In genomic region chr11:414333-414857, GRCh38 we compare ENCODE assay signal across 9 cellular contexts. TPM values are rescaled to one million over a fixed set of nuclear protein-coding genes. Genes with fewer than 3 reads are reported as not detected.
DNase-seq lines count a peak whose midpoint lies in the region; ATAC-seq and TF ChIP-seq lines count a peak whose summit lies in the region.
"Had no signal": no experiment of that assay in that cellular context is flagged by ENCODE, and none has a peak within 500 bp of the region (broad histone marks: within the 10 kb centered on the region; RNA-seq: fewer than 3 reads in every experiment).

No MANE protein-coding gene starts in this region.

- peaks cover 17% of the 10 kb centered on the region for H3K4me1 ChIP-seq in mammary epithelial cell (ENCODE audit: insufficient read depth, low read length)

- H3K9ac ChIP-seq in mammary epithelial cell (ENCODE audit: insufficient read depth, low read length) = no peak overlapping the region

- peak overlapping the region; percentile 86 for H3K4me3 Mint-ChIP-seq in activated naive CD4-positive, alpha-beta T cell treated with anti-CD3 and anti-CD28 coated beads for 36 hours
- H3K4me3 Mint-ChIP-seq in central memory CD8-positive, alpha-beta T cell = peak overlapping the region; percentile 92
- peak overlapping the region; percentile 91 for H3K4me3 Mint-ChIP-seq in memory B cell
- H3K4me3 Mint-ChIP-seq in type B pancreatic cell = peak overlapping the region; percentile 41
- H3K4me3 Mint-ChIP-seq: brain had no signal

- TF ChIP-seq CTCF in type B pancreatic cell (conservative IDR thresholded peaks at IDR 0.05) = no peak
- no peak for TF ChIP-seq CTCF in mammary epithelial cell (conservative IDR thresholded peaks at IDR 0.05 in 1 of 2, IDR thresholded peaks at IDR 0.05 in 1 of 2; ENCODE audit: extremely low read depth in 1 of 2, insufficient read depth in 1 of 2, low read depth in 1 of 2, low read length in 2 of 2)

- H3K79me2 ChIP-seq in mammary epithelial cell (ENCODE audit: insufficient read depth, low read length) = no peaks in the 10 kb centered on the region

- H3K27ac Mint-ChIP-seq in activated naive CD4-positive, alpha-beta T cell treated with anti-CD3 and anti-CD28 coated beads for 36 hours = peak overlapping the region; percentile 89
- peak overlapping the region; percentile 89 for H3K27ac Mint-ChIP-seq in central memory CD8-positive, alpha-beta T cell (ENCODE audit: low read depth)
- peak overlapping the region; percentile 46 for H3K27ac Mint-ChIP-seq in memory B cell
- H3K27ac Mint-ChIP-seq in type B pancreatic cell = no peak overlapping the region
- H3K27ac Mint-ChIP-seq: brain had no signal

- H3K27me3 Mint-ChIP-seq in activated naive CD4-positive, alpha-beta T cell treated with anti-CD3 and anti-CD28 coated beads for 36 hours (ENCODE audit: low read depth) = no peaks in the 10 kb centered on the region
- H3K27me3 Mint-ChIP-seq in central memory CD8-positive, alpha-beta T cell = no peaks in the 10 kb centered on the region
- H3K27me3 Mint-ChIP-seq in memory B cell = no peaks in the 10 kb centered on the region
- peaks cover 31% of the 10 kb centered on the region for H3K27me3 Mint-ChIP-seq in type B pancreatic cell

- H4K20me1 ChIP-seq in mammary epithelial cell (ENCODE audit: insufficient read depth, low read length) = no peaks in the 10 kb centered on the region

- DNase-seq in activated naive CD4-positive, alpha-beta T cell treated with anti-CD3 and anti-CD28 coated beads for 36 hours = no peak
- no peak for DNase-seq in activated naive CD4-positive, alpha-beta T cell treated with Interleukin-2 at 50 U/mL for 16 hours
- no peak for DNase-seq in central memory CD8-positive, alpha-beta T cell (ENCODE audit: low spot score in 2 of 2)
- no peak for DNase-seq in memory B cell (ENCODE audit: low spot score in 2 of 2)
- no peak for DNase-seq in type B pancreatic cell (ENCODE audit: extremely low spot score, unreplicated experiment)
- DNase-seq in AG08395 (ENCODE audit: low spot score) = no peak
- no peak for DNase-seq in mammary epithelial cell

- peak; percentile 26 for ATAC-seq in central memory CD8-positive, alpha-beta T cell (replicated peaks; ENCODE audit: extremely low read depth, poor library complexity, severe bottlenecking)
- ATAC-seq in memory B cell (ENCODE audit: low read depth) = peak; percentile 28
- ATAC-seq in HG03342 (IDR thresholded peaks at IDR 0.05; ENCODE audit: unreplicated experiment) = no peak

- dilution Hi-C loops in mammary epithelial cell (cut with HindIII; ENCODE audit: low sequenced_read_pairs) = no loop called here

- H3K27me3 ChIP-seq in mammary epithelial cell (ENCODE audit: insufficient read depth, low read length) = no peaks in the 10 kb centered on the region

- CTCF ChIA-PET in activated naive CD4-positive, alpha-beta T cell treated with anti-CD3 and anti-CD28 coated beads for 36 hours (lab: Charles Lee) = interaction anchor here (0.5 to 2.6 kb wide), 2 partner anchors 34 to 128 kb away, joined by 3 to 10 read pairs; no protein-coding TSS in a partner anchor
- CTCF ChIA-PET in mammary epithelial cell (lab: Charles Lee; ENCODE audit: low non-redundant PET) = no interaction called here

- H2AFZ ChIP-seq in mammary epithelial cell (ENCODE audit: low read depth, low read length) = no peak overlapping the region

- 90% methylated on average over 9 of the region's 9 CpGs for WGBS in mammary epithelial cell (ENCODE audit: low coverage, missing lambda C conversion rate)

- in situ Hi-C loops in mammary epithelial cell (cut with MboI; ENCODE audit: low sequenced_read_pairs in 2 of 2) = no loop called here

- no peaks in the 10 kb centered on the region for H3K36me3 Mint-ChIP-seq in activated naive CD4-positive, alpha-beta T cell treated with anti-CD3 and anti-CD28 coated beads for 36 hours (ENCODE audit: low read depth)
- H3K36me3 Mint-ChIP-seq in central memory CD8-positive, alpha-beta T cell (ENCODE audit: insufficient read depth) = peaks cover 25% of the 10 kb centered on the region
- H3K36me3 Mint-ChIP-seq in memory B cell (no peaks in the 10 kb centered on the region), type B pancreatic cell (no peaks in the 10 kb centered on the region)
- H3K36me3 Mint-ChIP-seq: brain had no signal

- H3K27ac ChIP-seq in mammary epithelial cell (ENCODE audit: insufficient read depth, low read depth, low read length) = no peak overlapping the region

- no peaks in the 10 kb centered on the region for H3K9me3 ChIP-seq in mammary epithelial cell (replicated peaks; ENCODE audit: insufficient read depth, low read length)

- no peak overlapping the region for H3K4me3 ChIP-seq in mammary epithelial cell (replicated peaks in 1 of 3; ENCODE audit: insufficient read depth in 1 of 3, low read depth in 2 of 3, low read length in 3 of 3)

- no peaks in the 10 kb centered on the region for H3K9me3 Mint-ChIP-seq in activated naive CD4-positive, alpha-beta T cell treated with anti-CD3 and anti-CD28 coated beads for 36 hours
- no peaks in the 10 kb centered on the region for H3K9me3 Mint-ChIP-seq in central memory CD8-positive, alpha-beta T cell
- H3K9me3 Mint-ChIP-seq in memory B cell = no peaks in the 10 kb centered on the region
- no peaks in the 10 kb centered on the region for H3K9me3 Mint-ChIP-seq in type B pancreatic cell
- H3K9me3 Mint-ChIP-seq: brain had no signal

- H3K36me3 ChIP-seq in mammary epithelial cell (ENCODE audit: insufficient read depth, low read length) = no peaks in the 10 kb centered on the region

- no peak overlapping the region for H3K4me2 ChIP-seq in mammary epithelial cell (ENCODE audit: insufficient read depth, low read depth, low read length)

- BruUV-seq in mammary epithelial cell (replicated peaks; lab: Mats Ljungman, UMichigan) = no TSS peak

- H3K4me1 Mint-ChIP-seq in activated naive CD4-positive, alpha-beta T cell treated with anti-CD3 and anti-CD28 coated beads for 36 hours (ENCODE audit: low read depth) = peaks cover 30% of the 10 kb centered on the region
- peaks cover 19% of the 10 kb centered on the region for H3K4me1 Mint-ChIP-seq in central memory CD8-positive, alpha-beta T cell
- peaks cover 27% of the 10 kb centered on the region for H3K4me1 Mint-ChIP-seq in memory B cell
- peaks cover 8% of the 10 kb centered on the region for H3K4me1 Mint-ChIP-seq in type B pancreatic cell (ENCODE audit: unreplicated experiment)
- H3K4me1 Mint-ChIP-seq: brain had no signal

- intact Hi-C loops in activated naive CD4-positive, alpha-beta T cell treated with anti-CD3 and anti-CD28 coated beads for 36 hours (cut with micrococcal nuclease) = loop anchor here (2.0 kb wide), 2 partner anchors 92 to 208 kb away; partner anchors contain the start of genes BET1L, RIC8A and RNH1
- intact Hi-C loops in mammary epithelial cell (cut with micrococcal nuclease) = no loop called here

RNA-seq across cellular contexts. Expression of gene SIGIRR, which starts 0.4 kb away (rescaled TPM):
- 10 to 100 TPM; 38.0 to 38.8 TPM for total RNA-seq in activated naive CD4-positive, alpha-beta T cell treated with anti-CD3 and anti-CD28 coated beads for 36 hours
- total RNA-seq in type B pancreatic cell (ENCODE audit: low replicate concordance) (36.2 and 44.0 TPM in 2 replicates), mammary epithelial cell (1 to 10 TPM; 1.8 to 5.4 TPM)
- 1.6 TPM for polyA plus RNA-seq in mammary epithelial cell
- not detected for polyA minus RNA-seq in mammary epithelial cell

RNA-seq across cellular contexts. Expression of gene PKP3, which starts 20.4 kb away (rescaled TPM):
- total RNA-seq in activated naive CD4-positive, alpha-beta T cell treated with anti-CD3 and anti-CD28 coated beads for 36 hours = not detected
- 51.6 and 156 TPM in 2 replicates for total RNA-seq in type B pancreatic cell (ENCODE audit: low replicate concordance)
- 100 to 1,000 TPM; 248 to 274 TPM for total RNA-seq in mammary epithelial cell
- 149 TPM for polyA plus RNA-seq in mammary epithelial cell
- 62.8 TPM for polyA minus RNA-seq in mammary epithelial cell

RNA-seq across cellular contexts. Expression of gene ANO9, which starts 27.4 kb away (rescaled TPM):
- total RNA-seq in activated naive CD4-positive, alpha-beta T cell treated with anti-CD3 and anti-CD28 coated beads for 36 hours = 10 to 100 TPM; 28.9 to 31.0 TPM
- total RNA-seq in type B pancreatic cell (ENCODE audit: low replicate concordance) = 25.3 and 66.6 TPM in 2 replicates
- 10 to 100 TPM; 11.3 to 31.2 TPM for total RNA-seq in mammary epithelial cell
- polyA plus RNA-seq in mammary epithelial cell = 16.6 TPM
- polyA minus RNA-seq in mammary epithelial cell = 12.6 TPM

RNA-seq across cellular contexts. Expression of gene PTDSS2, which starts 35.7 kb away (rescaled TPM):
- 10 to 100 TPM; 12.1 to 15.0 TPM for total RNA-seq in activated naive CD4-positive, alpha-beta T cell treated with anti-CD3 and anti-CD28 coated beads for 36 hours
- total RNA-seq in type B pancreatic cell (ENCODE audit: low replicate concordance) (33.6 and 46.9 TPM in 2 replicates), mammary epithelial cell (10 to 100 TPM; 30.8 to 34.5 TPM)
- polyA plus RNA-seq in mammary epithelial cell = 32.6 TPM
- 41.4 TPM for polyA minus RNA-seq in mammary epithelial cell

RNA-seq across cellular contexts. Expression of gene B4GALNT4, which starts 45.1 kb away (rescaled TPM):
- total RNA-seq in activated naive CD4-positive, alpha-beta T cell treated with anti-CD3 and anti-CD28 coated beads for 36 hours = 1 to 10 TPM; 4.1 to 5.2 TPM
- total RNA-seq in type B pancreatic cell (ENCODE audit: low replicate concordance) (95.0 and 185 TPM in 2 replicates), mammary epithelial cell (10 to 100 TPM in 1 of 2 donors, 1 to 10 TPM in 1; 1.5 to 16.2 TPM)
- 7.6 TPM for polyA plus RNA-seq in mammary epithelial cell
- 5.0 TPM for polyA minus RNA-seq in mammary epithelial cell

Comparison
In these comparisons a context has a peak if more than half of its experiments do, and no peak if none do; other contexts are left out.
1. H3K4me3 Mint-ChIP-seq: peak in every context shown above with its lines; median percentile 92 in central memory CD8-positive, alpha-beta T cell; 91 in memory B cell; 86 in activated naive CD4-positive, alpha-beta T cell treated with anti-CD3 and anti-CD28 coated beads for 36 hours; 41 in type B pancreatic cell.
2. RNA of gene PKP3, which starts 20.4 kb away (total RNA-seq): 248 to 274 TPM in mammary epithelial cell and 51.6 to 156 TPM in type B pancreatic cell; not detected in activated naive CD4-positive, alpha-beta T cell treated with anti-CD3 and anti-CD28 coated beads for 36 hours; every median in the first group is over 10 times any median in the second.